Comparison of ENCODE assay signal across 1 cellular context in the genomic region with DNA sequence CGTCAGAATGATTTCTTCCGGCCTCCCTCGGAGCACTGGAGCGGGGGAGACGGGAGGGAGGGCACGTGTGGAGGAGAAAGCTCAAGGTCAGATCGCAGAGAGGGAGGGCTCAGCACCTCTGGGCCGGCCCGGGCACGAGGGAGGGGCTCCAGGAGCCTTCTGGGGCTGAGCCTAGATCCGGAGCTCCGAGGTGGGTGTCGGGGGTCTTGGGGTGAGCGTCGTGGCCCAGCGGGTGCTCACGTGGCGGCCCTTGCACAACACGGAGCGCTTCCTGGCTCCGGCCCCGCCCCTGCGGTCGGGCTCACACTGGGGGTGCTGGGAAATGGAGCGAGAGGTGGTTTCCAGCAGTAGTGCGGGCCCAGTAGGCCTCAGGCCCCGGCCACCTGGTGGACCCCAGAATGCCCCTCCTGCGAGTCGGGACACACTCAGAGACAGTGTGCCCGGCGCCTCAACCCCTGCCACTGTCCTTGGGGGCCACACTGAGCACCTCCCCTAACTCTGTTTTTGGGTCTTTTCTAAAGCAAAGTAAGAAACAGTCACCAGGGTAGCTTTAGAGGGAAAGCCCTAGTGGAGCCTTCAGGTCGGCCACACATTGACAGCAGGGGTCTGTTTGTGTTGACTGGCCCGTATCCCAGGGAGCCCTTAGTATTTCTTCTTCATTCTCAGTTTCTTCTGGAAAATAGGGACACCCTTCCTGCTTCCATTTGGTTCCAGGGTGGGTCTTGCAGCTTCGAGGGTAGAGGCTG.
TF ChIP-seq lines count a peak whose summit lies in the region.

No MANE protein-coding gene starts in this region.

TF ChIP-seq in HepG2, 621 proteins besides CTCF, POLR2A, EP300 and RAD21 (continued from another document and continues in another):
- TF ChIP-seq, protein P1, sequence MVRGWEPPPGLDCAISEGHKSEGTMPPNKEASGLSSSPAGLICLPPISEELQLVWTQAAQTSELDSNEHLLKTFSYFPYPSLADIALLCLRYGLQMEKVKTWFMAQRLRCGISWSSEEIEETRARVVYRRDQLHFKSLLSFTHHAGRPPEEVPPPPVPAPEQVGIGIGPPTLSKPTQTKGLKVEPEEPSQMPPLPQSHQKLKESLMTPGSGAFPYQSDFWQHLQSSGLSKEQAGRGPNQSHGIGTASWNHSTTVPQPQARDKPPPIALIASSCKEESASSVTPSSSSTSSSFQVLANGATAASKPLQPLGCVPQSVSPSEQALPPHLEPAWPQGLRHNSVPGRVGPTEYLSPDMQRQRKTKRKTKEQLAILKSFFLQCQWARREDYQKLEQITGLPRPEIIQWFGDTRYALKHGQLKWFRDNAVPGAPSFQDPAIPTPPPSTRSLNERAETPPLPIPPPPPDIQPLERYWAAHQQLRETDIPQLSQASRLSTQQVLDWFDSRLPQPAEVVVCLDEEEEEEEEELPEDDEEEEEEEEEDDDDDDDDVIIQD (CRISPR knock-in tag; IDR thresholded peaks at IDR 0.05; ENCODE audit: low read depth) = no peak
- peak; percentile 37; the same call in 1 of the 2 replicates for TF ChIP-seq GLI4 (CRISPR knock-in tag; IDR thresholded peaks at IDR 0.05; ENCODE audit: borderline replicate concordance)
- TF ChIP-seq, protein P2, sequence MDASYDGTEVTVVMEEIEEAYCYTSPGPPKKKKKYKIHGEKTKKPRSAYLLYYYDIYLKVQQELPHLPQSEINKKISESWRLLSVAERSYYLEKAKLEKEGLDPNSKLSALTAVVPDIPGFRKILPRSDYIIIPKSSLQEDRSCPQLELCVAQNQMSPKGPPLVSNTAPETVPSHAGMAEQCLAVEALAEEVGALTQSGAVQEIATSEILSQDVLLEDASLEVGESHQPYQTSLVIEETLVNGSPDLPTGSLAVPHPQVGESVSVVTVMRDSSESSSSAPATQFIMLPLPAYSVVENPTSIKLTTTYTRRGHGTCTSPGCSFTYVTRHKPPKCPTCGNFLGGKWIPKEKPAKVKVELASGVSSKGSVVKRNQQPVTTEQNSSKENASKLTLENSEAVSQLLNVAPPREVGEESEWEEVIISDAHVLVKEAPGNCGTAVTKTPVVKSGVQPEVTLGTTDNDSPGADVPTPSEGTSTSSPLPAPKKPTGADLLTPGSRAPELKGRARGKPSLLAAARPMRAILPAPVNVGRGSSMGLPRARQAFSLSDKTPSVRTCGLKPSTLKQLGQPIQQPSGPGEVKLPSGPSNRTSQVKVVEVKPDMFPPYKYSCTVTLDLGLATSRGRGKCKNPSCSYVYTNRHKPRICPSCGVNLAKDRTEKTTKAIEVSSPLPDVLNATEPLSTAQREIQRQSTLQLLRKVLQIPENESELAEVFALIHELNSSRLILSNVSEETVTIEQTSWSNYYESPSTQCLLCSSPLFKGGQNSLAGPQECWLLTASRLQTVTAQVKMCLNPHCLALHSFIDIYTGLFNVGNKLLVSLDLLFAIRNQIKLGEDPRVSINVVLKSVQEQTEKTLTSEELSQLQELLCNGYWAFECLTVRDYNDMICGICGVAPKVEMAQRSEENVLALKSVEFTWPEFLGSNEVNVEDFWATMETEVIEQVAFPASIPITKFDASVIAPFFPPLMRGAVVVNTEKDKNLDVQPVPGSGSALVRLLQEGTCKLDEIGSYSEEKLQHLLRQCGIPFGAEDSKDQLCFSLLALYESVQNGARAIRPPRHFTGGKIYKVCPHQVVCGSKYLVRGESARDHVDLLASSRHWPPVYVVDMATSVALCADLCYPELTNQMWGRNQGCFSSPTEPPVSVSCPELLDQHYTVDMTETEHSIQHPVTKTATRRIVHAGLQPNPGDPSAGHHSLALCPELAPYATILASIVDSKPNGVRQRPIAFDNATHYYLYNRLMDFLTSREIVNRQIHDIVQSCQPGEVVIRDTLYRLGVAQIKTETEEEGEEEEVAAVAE (CRISPR knock-in tag; IDR thresholded peaks at IDR 0.05; ENCODE audit: borderline replicate concordance) = no peak
- no peak for TF ChIP-seq AKAP8 (CRISPR knock-in tag; IDR thresholded peaks at IDR 0.05)
- no peak for TF ChIP-seq MZF1 (CRISPR knock-in tag; IDR thresholded peaks at IDR 0.05; ENCODE audit: borderline replicate concordance)
- TF ChIP-seq SYNCRIP (IDR thresholded peaks at IDR 0.05; ENCODE audit: insufficient read depth, low read depth, low read length) = no peak
- TF ChIP-seq, protein P3, sequence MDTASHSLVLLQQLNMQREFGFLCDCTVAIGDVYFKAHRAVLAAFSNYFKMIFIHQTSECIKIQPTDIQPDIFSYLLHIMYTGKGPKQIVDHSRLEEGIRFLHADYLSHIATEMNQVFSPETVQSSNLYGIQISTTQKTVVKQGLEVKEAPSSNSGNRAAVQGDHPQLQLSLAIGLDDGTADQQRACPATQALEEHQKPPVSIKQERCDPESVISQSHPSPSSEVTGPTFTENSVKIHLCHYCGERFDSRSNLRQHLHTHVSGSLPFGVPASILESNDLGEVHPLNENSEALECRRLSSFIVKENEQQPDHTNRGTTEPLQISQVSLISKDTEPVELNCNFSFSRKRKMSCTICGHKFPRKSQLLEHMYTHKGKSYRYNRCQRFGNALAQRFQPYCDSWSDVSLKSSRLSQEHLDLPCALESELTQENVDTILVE (CRISPR knock-in tag; IDR thresholded peaks at IDR 0.05) = no peak
- TF ChIP-seq, protein P4, sequence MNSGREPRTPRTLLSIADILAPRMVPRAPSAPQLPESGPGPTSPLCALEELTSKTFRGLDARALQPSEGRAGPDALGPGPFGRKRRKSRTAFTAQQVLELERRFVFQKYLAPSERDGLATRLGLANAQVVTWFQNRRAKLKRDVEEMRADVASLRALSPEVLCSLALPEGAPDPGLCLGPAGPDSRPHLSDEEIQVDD (CRISPR knock-in tag; IDR thresholded peaks at IDR 0.05; ENCODE audit: borderline replicate concordance) = 0 out of 2 replicates have a peak, but pooled peaks have one; percentile 73
- TF ChIP-seq ZFP36L1 (CRISPR knock-in tag; IDR thresholded peaks at IDR 0.05) = peak; percentile 42; the same call in 1 of the 2 replicates
- peak; percentile 44; the same call in 1 of the 2 replicates for TF ChIP-seq ZNF777 (CRISPR knock-in tag; IDR thresholded peaks at IDR 0.05)
- TF ChIP-seq ZMYM4 (CRISPR knock-in tag; IDR thresholded peaks at IDR 0.05) = peak; percentile 3
- TF ChIP-seq ZBTB7A (CRISPR knock-in tag; IDR thresholded peaks at IDR 0.05) = peak; percentile 95
- TF ChIP-seq PAWR (CRISPR knock-in tag; IDR thresholded peaks at IDR 0.05; ENCODE audit: borderline replicate concordance) = no peak
- no peak; the same call in 1 of the 2 replicates for TF ChIP-seq ZNF768 (CRISPR knock-in tag; IDR thresholded peaks at IDR 0.05)
- TF ChIP-seq ZNF792 (CRISPR knock-in tag; IDR thresholded peaks at IDR 0.05) = peak; percentile 51; the same call in 1 of the 2 replicates
- TF ChIP-seq DNMT1 (CRISPR knock-in tag; IDR thresholded peaks at IDR 0.05) = no peak
- TF ChIP-seq ZFYVE20 (CRISPR knock-in tag; IDR thresholded peaks at IDR 0.05; ENCODE audit: borderline replicate concordance, low read depth) = peak; percentile 64; the same call in 1 of the 2 replicates
- TF ChIP-seq, protein P5, sequence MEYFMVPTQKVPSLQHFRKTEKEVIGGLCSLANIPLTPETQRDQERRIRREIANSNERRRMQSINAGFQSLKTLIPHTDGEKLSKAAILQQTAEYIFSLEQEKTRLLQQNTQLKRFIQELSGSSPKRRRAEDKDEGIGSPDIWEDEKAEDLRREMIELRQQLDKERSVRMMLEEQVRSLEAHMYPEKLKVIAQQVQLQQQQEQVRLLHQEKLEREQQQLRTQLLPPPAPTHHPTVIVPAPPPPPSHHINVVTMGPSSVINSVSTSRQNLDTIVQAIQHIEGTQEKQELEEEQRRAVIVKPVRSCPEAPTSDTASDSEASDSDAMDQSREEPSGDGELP (IDR thresholded peaks at IDR 0.05; ENCODE audit: borderline replicate concordance, low read depth) = no peak
- TF ChIP-seq, protein P6, sequence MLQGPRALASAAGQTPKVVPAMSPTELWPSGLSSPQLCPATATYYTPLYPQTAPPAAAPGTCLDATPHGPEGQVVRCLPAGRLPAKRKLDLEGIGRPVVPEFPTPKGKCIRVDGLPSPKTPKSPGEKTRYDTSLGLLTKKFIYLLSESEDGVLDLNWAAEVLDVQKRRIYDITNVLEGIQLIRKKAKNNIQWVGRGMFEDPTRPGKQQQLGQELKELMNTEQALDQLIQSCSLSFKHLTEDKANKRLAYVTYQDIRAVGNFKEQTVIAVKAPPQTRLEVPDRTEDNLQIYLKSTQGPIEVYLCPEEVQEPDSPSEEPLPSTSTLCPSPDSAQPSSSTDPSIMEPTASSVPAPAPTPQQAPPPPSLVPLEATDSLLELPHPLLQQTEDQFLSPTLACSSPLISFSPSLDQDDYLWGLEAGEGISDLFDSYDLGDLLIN (CRISPR knock-in tag; IDR thresholded peaks at IDR 0.05; ENCODE audit: borderline replicate concordance) = 0 out of 2 replicates have a peak, but pooled peaks have one; percentile 24
- no peak for TF ChIP-seq POLR2AphosphoS2 (IDR thresholded peaks at IDR 0.05; ENCODE audit: low read depth, low read length)
- TF ChIP-seq SMYD3 (CRISPR knock-in tag; IDR thresholded peaks at IDR 0.05) = no peak
- TF ChIP-seq PHF8 (CRISPR knock-in tag; IDR thresholded peaks at IDR 0.05) = peak; percentile 72
- no peak for TF ChIP-seq TOPORS (CRISPR knock-in tag; IDR thresholded peaks at IDR 0.05)
- TF ChIP-seq MXD4 (CRISPR knock-in tag; IDR thresholded peaks at IDR 0.05) = peak; percentile 66; the same call in 1 of the 2 replicates
- no peak for TF ChIP-seq ZNF670 (CRISPR knock-in tag; IDR thresholded peaks at IDR 0.05; ENCODE audit: borderline replicate concordance)
- TF ChIP-seq SP1 (IDR thresholded peaks at IDR 0.05) = no peak
- 0 out of 2 replicates have a peak, but pooled peaks have one; percentile 24 for TF ChIP-seq SP1 (CRISPR knock-in tag; IDR thresholded peaks at IDR 0.05)
- TF ChIP-seq, protein P7, sequence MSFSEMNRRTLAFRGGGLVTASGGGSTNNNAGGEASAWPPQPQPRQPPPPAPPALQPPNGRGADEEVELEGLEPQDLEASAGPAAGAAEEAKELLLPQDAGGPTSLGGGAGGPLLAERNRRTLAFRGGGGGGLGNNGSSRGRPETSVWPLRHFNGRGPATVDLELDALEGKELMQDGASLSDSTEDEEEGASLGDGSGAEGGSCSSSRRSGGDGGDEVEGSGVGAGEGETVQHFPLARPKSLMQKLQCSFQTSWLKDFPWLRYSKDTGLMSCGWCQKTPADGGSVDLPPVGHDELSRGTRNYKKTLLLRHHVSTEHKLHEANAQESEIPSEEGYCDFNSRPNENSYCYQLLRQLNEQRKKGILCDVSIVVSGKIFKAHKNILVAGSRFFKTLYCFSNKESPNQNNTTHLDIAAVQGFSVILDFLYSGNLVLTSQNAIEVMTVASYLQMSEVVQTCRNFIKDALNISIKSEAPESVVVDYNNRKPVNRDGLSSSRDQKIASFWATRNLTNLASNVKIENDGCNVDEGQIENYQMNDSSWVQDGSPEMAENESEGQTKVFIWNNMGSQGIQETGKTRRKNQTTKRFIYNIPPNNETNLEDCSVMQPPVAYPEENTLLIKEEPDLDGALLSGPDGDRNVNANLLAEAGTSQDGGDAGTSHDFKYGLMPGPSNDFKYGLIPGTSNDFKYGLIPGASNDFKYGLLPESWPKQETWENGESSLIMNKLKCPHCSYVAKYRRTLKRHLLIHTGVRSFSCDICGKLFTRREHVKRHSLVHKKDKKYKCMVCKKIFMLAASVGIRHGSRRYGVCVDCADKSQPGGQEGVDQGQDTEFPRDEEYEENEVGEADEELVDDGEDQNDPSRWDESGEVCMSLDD (CRISPR knock-in tag; IDR thresholded peaks at IDR 0.05; ENCODE audit: borderline replicate concordance) = peak; percentile 23; the same call in 1 of the 2 replicates
- TF ChIP-seq MEIS2 (CRISPR knock-in tag; IDR thresholded peaks at IDR 0.05) = no peak; the same call in 1 of the 2 replicates
- peak; percentile 44; the same call in 1 of the 2 replicates for TF ChIP-seq HDAC2 (CRISPR knock-in tag; IDR thresholded peaks at IDR 0.05)
- TF ChIP-seq SP4 (CRISPR knock-in tag; IDR thresholded peaks at IDR 0.05) = no peak
- TF ChIP-seq SNRNP70 (IDR thresholded peaks at IDR 0.05; ENCODE audit: low read depth, low read length) = no peak
- no peak for TF ChIP-seq ZNF17 (CRISPR knock-in tag; IDR thresholded peaks at IDR 0.05)
- no peak for TF ChIP-seq RBM39 (IDR thresholded peaks at IDR 0.05; ENCODE audit: low read depth, low read length, poor library complexity, severe bottlenecking)
- no peak for TF ChIP-seq KMT2B (CRISPR knock-in tag; IDR thresholded peaks at IDR 0.05)
- 0 out of 2 replicates have a peak, but pooled peaks have one; percentile 70 for TF ChIP-seq TOE1 (CRISPR knock-in tag; IDR thresholded peaks at IDR 0.05)
- TF ChIP-seq GATAD2A (CRISPR knock-in tag; IDR thresholded peaks at IDR 0.05) = peak; percentile 51
- TF ChIP-seq SATB2 (CRISPR knock-in tag; IDR thresholded peaks at IDR 0.05) = peak; percentile 34; the same call in 1 of the 2 replicates
- TF ChIP-seq, protein P8, sequence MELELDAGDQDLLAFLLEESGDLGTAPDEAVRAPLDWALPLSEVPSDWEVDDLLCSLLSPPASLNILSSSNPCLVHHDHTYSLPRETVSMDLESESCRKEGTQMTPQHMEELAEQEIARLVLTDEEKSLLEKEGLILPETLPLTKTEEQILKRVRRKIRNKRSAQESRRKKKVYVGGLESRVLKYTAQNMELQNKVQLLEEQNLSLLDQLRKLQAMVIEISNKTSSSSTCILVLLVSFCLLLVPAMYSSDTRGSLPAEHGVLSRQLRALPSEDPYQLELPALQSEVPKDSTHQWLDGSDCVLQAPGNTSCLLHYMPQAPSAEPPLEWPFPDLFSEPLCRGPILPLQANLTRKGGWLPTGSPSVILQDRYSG (CRISPR knock-in tag; IDR thresholded peaks at IDR 0.05) = no peak
- peak; percentile 70; the same call in 1 of the 2 replicates for TF ChIP-seq DNMT3B (CRISPR knock-in tag; conservative IDR thresholded peaks at IDR 0.05)
- TF ChIP-seq ADNP (CRISPR knock-in tag; IDR thresholded peaks at IDR 0.05) = no peak
- no peak for TF ChIP-seq ZNF383 (CRISPR knock-in tag; IDR thresholded peaks at IDR 0.05; ENCODE audit: borderline replicate concordance)
